Comparison of ENCODE assay signal across 8 cellular contexts in the genomic region with DNA sequence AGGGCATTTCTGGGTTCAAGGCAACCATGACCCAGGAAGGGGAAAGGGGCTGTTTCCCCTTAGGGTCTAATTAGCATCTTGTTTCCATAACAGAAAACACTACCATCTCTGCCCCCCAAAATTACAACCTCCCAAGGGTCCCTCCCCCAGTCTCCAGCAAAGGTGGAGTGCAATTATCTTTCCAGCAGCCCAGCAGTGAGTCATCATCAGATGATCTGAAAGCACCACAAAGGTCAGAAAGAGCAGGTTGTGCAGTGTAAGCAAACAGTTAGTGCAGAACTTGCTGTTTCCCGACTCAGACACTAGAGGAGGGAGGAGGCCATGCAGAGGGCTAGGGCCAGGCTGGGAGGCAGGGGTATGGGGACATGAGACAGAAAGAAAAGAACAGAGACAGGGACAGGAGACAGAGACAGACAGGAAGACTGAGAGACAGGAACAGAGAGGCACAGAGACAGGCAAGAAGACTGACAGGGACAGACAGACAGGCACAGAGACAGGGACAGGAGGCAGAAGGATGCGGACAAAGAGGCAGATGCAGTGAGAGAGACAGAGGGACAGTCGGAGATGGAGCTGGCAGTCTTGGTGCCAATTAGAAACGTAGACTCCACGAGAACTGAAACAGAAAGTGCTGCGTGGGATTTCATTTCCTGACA.
DNase-seq lines count a peak whose midpoint lies in the region; ATAC-seq and TF ChIP-seq lines count a peak whose summit lies in the region.

No MANE protein-coding gene starts in this region.

- DNase-seq in NCI-H2107 treated with DMSO at 0.1 percent for 48 hours (lab: John Stamatoyannopoulos, UW; ENCODE audit: unreplicated experiment) (peak; percentile 20), NCI-H2107 (lab: John Stamatoyannopoulos, UW) (no peak), HCT116 (ENCODE audit: low read depth, low spot score) (peak; percentile 73), LoVo (ENCODE audit: low spot score) (peak; percentile 84), UCSD-AML1 (lab: John Stamatoyannopoulos, UW; ENCODE audit: unreplicated experiment) (peak; percentile 35), choroid plexus epithelial cell (ENCODE audit: low read depth) (peak; percentile 96), lower lobe of right lung (peak; percentile 58)
- DNase-seq in stimulated activated CD8-positive, alpha-beta memory T cell treated with anti-CD3 and anti-CD28 coated beads, Interleukin-15, amount 100 ng/mL, for 1 hour (ENCODE audit: low read depth) = peak; percentile 2

- CTCF ChIA-PET in HCT116 (lab: Charles Lee) = interaction anchor here (2.3 kb wide), 1 partner anchor 88 kb away, joined by 22 read pairs; no protein-coding TSS in a partner anchor

- RAD21 ChIA-PET in HCT116 (lab: Charles Lee; ENCODE audit: low non-redundant PET in 1 of 2, low total read pairs in 2 of 2, uncharacterized antibody in 2 of 2, unreplicated experiment in 2 of 2) = interaction anchor here (0.9 to 1.1 kb wide), 3 partner anchors 63 to 89 kb away, joined by 3 to 6 read pairs (median 4); partner anchors contain the start of gene PYGB (in 1 of the 2)

- POLR2A ChIA-PET in HCT116 (lab: Charles Lee) = interaction anchor here (0.9 to 1.2 kb wide), 2 partner anchors 80 to 97 kb away, joined by 3 to 5 read pairs; partner anchors contain the start of genes ABHD12 and GINS1

- H3K79me2 ChIP-seq in HCT116 (ENCODE audit: insufficient read depth, low read length) = no peaks in the 10 kb centered on the region

- ATAC-seq in HCT116 = peak; percentile 76
- peak; percentile 86 to 90 for ATAC-seq in lower lobe of right lung

- no peak for TF ChIP-seq POLR2A in HCT116 (IDR thresholded peaks at IDR 0.05; ENCODE audit: borderline replicate concordance, extremely low read depth, insufficient read depth, insufficient read length)

- TF ChIP-seq CTCF in HCT116 (IDR thresholded peaks at IDR 0.05 in 2 of 3, conservative IDR thresholded peaks at IDR 0.05 in 1 of 3; ENCODE audit: borderline replicate concordance in 1 of 3, insufficient read depth in 1 of 3, low read depth in 2 of 3, low read length in 2 of 3) (peak; percentile 50 to 64 (median 63); a peak in 5 of 6 replicates), choroid plexus epithelial cell (conservative IDR thresholded peaks at IDR 0.05; ENCODE audit: low read depth, low read length) (peak; percentile 86), lower lobe of right lung (IDR thresholded peaks at IDR 0.05) (peak; percentile 30)

- H3K4me3 ChIP-seq in HCT116 (replicated peaks in 1 of 2; ENCODE audit: low read depth in 1 of 2, low read length in 2 of 2) (peak overlapping the region; percentile 25 to 53), choroid plexus epithelial cell (ENCODE audit: low read depth, low read length) (peak overlapping the region; percentile 29), lower lobe of right lung (peak overlapping the region; percentile 23)

- no peak overlapping the region for H2AFZ ChIP-seq in HCT116 (ENCODE audit: low read depth, low read length, poor library complexity, severe bottlenecking)

- H3K27me3 ChIP-seq in HCT116 (ENCODE audit: insufficient read depth, low read length) = no peaks in the 10 kb centered on the region
- no peaks in the 10 kb centered on the region for H3K27me3 ChIP-seq in lower lobe of right lung (ENCODE audit: low read depth)

- H3K4me2 ChIP-seq in HCT116 (ENCODE audit: low read length) = peak overlapping the region; percentile 93

- H3K9ac ChIP-seq in HCT116 (ENCODE audit: low read length) = peak overlapping the region; percentile 66

- H3K9me3 ChIP-seq in HCT116 (ENCODE audit: control insufficient read depth in 1 of 2, insufficient read depth in 1 of 2, low read depth in 1 of 2, low read length in 2 of 2) = no peaks in the 10 kb centered on the region
- no peaks in the 10 kb centered on the region for H3K9me3 ChIP-seq in lower lobe of right lung

- H3K4me1 ChIP-seq in HCT116 (ENCODE audit: control insufficient read depth in 1 of 2, insufficient read depth in 2 of 2, low read length in 2 of 2) (peaks cover 37 to 43% of the 10 kb centered on the region in 2 experiments), lower lobe of right lung (peaks cover 25% of the 10 kb centered on the region)

- peak; percentile 83 for TF ChIP-seq RAD21 in HCT116 (IDR thresholded peaks at IDR 0.05; ENCODE audit: low read depth)

- intact Hi-C loops in HCT116 (cut with micrococcal nuclease) = loop anchor here (2.0 to 5.0 kb wide), 2 partner anchors 80 to 318 kb away; partner anchors contain the start of genes ABHD12 and APMAP
- intact Hi-C loops in lower lobe of right lung (cut with DNase I) = no loop called here

- H3K36me3 ChIP-seq in HCT116 (ENCODE audit: control insufficient read depth in 1 of 2, insufficient read depth in 2 of 2, low read length in 2 of 2) = no peaks in the 10 kb centered on the region
- H3K36me3 ChIP-seq in lower lobe of right lung = peaks cover 21% of the 10 kb centered on the region

- H3K27ac ChIP-seq in HCT116 (ENCODE audit: low read depth, low read length) = peak overlapping the region; percentile 79
- H3K27ac ChIP-seq in lower lobe of right lung = peak overlapping the region; percentile 78

- no TSS peak for BruUV-seq in HCT116 (replicated peaks; lab: Mats Ljungman, UMichigan)

- no peaks in the 10 kb centered on the region for H4K20me1 ChIP-seq in HCT116 (ENCODE audit: insufficient read depth)

- H3K9me2 ChIP-seq in HCT116 (ENCODE audit: insufficient read depth) = no peaks in the 10 kb centered on the region

TF ChIP-seq in HCT116, 20 proteins besides CTCF, POLR2A, EP300 and RAD21 (continues in another document):
- TF ChIP-seq POLR2AphosphoS5 (IDR thresholded peaks at IDR 0.05; ENCODE audit: low read depth, low read length) (no peak; the same call in 1 of the 2 replicates), ZNF274 (IDR thresholded peaks at IDR 0.05; ENCODE audit: low read depth, low read length) (no peak), CEBPB (IDR thresholded peaks at IDR 0.05; ENCODE audit: low read depth) (no peak), ELF1 (IDR thresholded peaks at IDR 0.05; ENCODE audit: borderline replicate concordance, low read depth) (no peak), FOSL1 (IDR thresholded peaks at IDR 0.05; ENCODE audit: low read depth) (peak; percentile 81), ZFX (IDR thresholded peaks at IDR 0.05) (no peak), SP1 (IDR thresholded peaks at IDR 0.05; ENCODE audit: low read depth) (peak; percentile 85), SIN3A (IDR thresholded peaks at IDR 0.05; ENCODE audit: low read depth) (no peak), ZBTB33 (IDR thresholded peaks at IDR 0.05; ENCODE audit: extremely low read depth, insufficient replicate concordance, low read length) (no peak), YY1 (IDR thresholded peaks at IDR 0.05; ENCODE audit: extremely low read depth, insufficient replicate concordance, low read depth, low read length) (peak; percentile 19), EGR1 (IDR thresholded peaks at IDR 0.05; ENCODE audit: low read depth) (no peak), TCF7L2 (IDR thresholded peaks at IDR 0.05; ENCODE audit: borderline replicate concordance, extremely low read depth, insufficient read depth, insufficient read length) (no peak), CBX3 (IDR thresholded peaks at IDR 0.05; ENCODE audit: low read depth) (peak; percentile 59; the same call in 1 of the 2 replicates), EZH2 (IDR thresholded peaks at IDR 0.05) (no peak), SRF (IDR thresholded peaks at IDR 0.05; ENCODE audit: low read depth) (no peak), JUND (IDR thresholded peaks at IDR 0.05) (peak; percentile 88)
- TF ChIP-seq, protein P1, sequence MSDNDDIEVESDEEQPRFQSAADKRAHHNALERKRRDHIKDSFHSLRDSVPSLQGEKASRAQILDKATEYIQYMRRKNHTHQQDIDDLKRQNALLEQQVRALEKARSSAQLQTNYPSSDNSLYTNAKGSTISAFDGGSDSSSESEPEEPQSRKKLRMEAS (IDR thresholded peaks at IDR 0.05) = peak; percentile 45
- TF ChIP-seq, protein P2, sequence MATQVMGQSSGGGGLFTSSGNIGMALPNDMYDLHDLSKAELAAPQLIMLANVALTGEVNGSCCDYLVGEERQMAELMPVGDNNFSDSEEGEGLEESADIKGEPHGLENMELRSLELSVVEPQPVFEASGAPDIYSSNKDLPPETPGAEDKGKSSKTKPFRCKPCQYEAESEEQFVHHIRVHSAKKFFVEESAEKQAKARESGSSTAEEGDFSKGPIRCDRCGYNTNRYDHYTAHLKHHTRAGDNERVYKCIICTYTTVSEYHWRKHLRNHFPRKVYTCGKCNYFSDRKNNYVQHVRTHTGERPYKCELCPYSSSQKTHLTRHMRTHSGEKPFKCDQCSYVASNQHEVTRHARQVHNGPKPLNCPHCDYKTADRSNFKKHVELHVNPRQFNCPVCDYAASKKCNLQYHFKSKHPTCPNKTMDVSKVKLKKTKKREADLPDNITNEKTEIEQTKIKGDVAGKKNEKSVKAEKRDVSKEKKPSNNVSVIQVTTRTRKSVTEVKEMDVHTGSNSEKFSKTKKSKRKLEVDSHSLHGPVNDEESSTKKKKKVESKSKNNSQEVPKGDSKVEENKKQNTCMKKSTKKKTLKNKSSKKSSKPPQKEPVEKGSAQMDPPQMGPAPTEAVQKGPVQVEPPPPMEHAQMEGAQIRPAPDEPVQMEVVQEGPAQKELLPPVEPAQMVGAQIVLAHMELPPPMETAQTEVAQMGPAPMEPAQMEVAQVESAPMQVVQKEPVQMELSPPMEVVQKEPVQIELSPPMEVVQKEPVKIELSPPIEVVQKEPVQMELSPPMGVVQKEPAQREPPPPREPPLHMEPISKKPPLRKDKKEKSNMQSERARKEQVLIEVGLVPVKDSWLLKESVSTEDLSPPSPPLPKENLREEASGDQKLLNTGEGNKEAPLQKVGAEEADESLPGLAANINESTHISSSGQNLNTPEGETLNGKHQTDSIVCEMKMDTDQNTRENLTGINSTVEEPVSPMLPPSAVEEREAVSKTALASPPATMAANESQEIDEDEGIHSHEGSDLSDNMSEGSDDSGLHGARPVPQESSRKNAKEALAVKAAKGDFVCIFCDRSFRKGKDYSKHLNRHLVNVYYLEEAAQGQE (IDR thresholded peaks at IDR 0.05; ENCODE audit: low read depth) = no peak

Comparison
In these comparisons a context has a peak if more than half of its experiments do, and no peak if none do; other contexts are left out.
1. CTCF ChIP-seq: peak in every context shown above with its lines; median percentile 86 in choroid plexus epithelial cell; 63 in HCT116; 30 in lower lobe of right lung.